Comparison of ENCODE assay signal across 22 cellular contexts in the genomic region with DNA sequence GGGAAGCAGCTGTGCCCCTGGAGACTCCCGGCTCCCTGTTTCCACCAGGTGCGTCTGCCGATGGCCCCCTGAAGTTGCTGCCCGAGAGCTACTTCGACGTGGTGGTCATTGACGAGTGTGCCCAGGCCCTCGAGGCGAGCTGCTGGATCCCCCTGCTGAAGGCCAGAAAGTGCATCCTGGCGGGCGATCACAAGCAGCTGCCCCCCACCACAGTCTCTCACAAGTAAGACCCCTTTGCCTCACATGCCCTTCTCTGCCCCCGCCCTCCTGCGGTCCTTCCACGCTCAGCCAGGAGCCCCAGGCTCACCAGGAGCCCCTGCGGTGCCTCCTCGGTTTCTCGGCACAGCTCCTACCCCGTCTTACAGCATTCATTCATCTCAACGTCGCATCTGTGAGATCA. TPM values are rescaled to one million over a fixed set of nuclear protein-coding genes. Genes with fewer than 3 reads are reported as not detected.
DNase-seq lines count a peak whose midpoint lies in the region; ATAC-seq, FAIRE-seq and TF ChIP-seq lines count a peak whose summit lies in the region.
"Had no signal": no experiment of that assay in that cellular context is flagged by ENCODE, and none has a peak within 500 bp of the region (broad histone marks: within the 10 kb centered on the region; RNA-seq: fewer than 3 reads in every experiment).

No MANE protein-coding gene starts in this region.

- TF ChIP-seq CTCF in K562 (IDR thresholded peaks at IDR 0.05 in 2 of 3, conservative IDR thresholded peaks at IDR 0.05 in 1 of 3; ENCODE audit: insufficient read depth in 2 of 3, low read depth in 1 of 3, low read length in 3 of 3) = no peak
- TF ChIP-seq CTCF in stomach (IDR thresholded peaks at IDR 0.05) = no peak
- TF ChIP-seq CTCF in GM10266 (IDR thresholded peaks at IDR 0.05; ENCODE audit: control insufficient read depth, insufficient read depth, low read depth, missing control alignments) = no peak

- no TSS peak for BruUV-seq in K562 (replicated peaks; lab: Mats Ljungman, UMichigan)

- H4K20me1 ChIP-seq in K562 (replicated peaks; ENCODE audit: control insufficient read depth, insufficient read depth, low read length) = no peaks in the 10 kb centered on the region

- no peak overlapping the region for H2AFZ ChIP-seq in K562 (ENCODE audit: low read depth, low read length)

- H3K27me3 ChIP-seq in H7 (ENCODE audit: control insufficient read depth, insufficient read depth, low read length) (no peaks in the 10 kb centered on the region), K562 (ENCODE audit: control insufficient read depth in 2 of 2, insufficient read depth in 2 of 2, low read length in 2 of 2) (no peaks in the 10 kb centered on the region), muscle layer of colon (ENCODE audit: control insufficient read depth in 1 of 2, insufficient read depth in 2 of 2, low read length in 2 of 2) (no peaks in the 10 kb centered on the region), stomach (no peaks in the 10 kb centered on the region)
- H3K27me3 ChIP-seq: BLaER1, MG63, SJCRH30 had no signal

- peaks cover 14% of the 10 kb centered on the region for H3K9me3 ChIP-seq in K562 (replicated peaks; ENCODE audit: control insufficient read depth, insufficient read depth, low read depth, low read length)
- no peaks in the 10 kb centered on the region for H3K9me3 ChIP-seq in muscle layer of colon (ENCODE audit: low read length)
- H3K9me3 ChIP-seq in stomach = peaks cover 10 to 26% (median 18%) of the 10 kb centered on the region in 4 donors

- DNase-seq in H7 (peak; percentile 23), K562 (ENCODE audit: extremely low read depth in 1 of 4, low spot score in 3 of 4) (no peak), stomach (no peak), NCI-H2196 (lab: John Stamatoyannopoulos, UW; ENCODE audit: unreplicated experiment) (no peak), GM10266 (ENCODE audit: extremely low spot score) (no peak), amniotic stem cell (lab: John Stamatoyannopoulos, UW) (no peak)
- DNase-seq: Caco-2; CD4-positive, alpha-beta T cell; DMS 273 treated with DMSO at 0.1 percent for 48 hours; DMS79 treated with DMSO at 0.1 percent for 48 hours; H9; HFFc6; MG63; NCI-H1417; NCI-H187; NCI-H2107; SJCRH30 had no signal

- no peak overlapping the region; a peak in 1 of 4 replicates for H3K9ac ChIP-seq in K562 (ENCODE audit: insufficient read depth in 1 of 2, low read depth in 2 of 2, low read length in 2 of 2)
- no peak overlapping the region for H3K9ac ChIP-seq in muscle layer of colon (ENCODE audit: low read length)
- H3K9ac ChIP-seq: BLaER1 had no signal

- over 99% methylated on average over 17 of the region's 20 CpGs for WGBS in K562 (ENCODE audit: insufficient coverage, low coverage, missing lambda C conversion rate)
- WGBS in stomach, 5 donors = 96 to 98% (median 97%) methylated on average over 20 of the region's 20 CpGs

- no peak overlapping the region for H3K4me3 ChIP-seq in H7 (ENCODE audit: insufficient read depth, low read depth, low read length)
- H3K4me3 ChIP-seq in K562 = no peak overlapping the region
- H3K4me3 ChIP-seq in muscle layer of colon (ENCODE audit: low read depth in 1 of 2, low read length in 2 of 2) = no peak overlapping the region
- no peak overlapping the region for H3K4me3 ChIP-seq in stomach
- H3K4me3 ChIP-seq: BLaER1, GM12878, MG63, SJCRH30 had no signal

- no peaks in the 10 kb centered on the region for H3K9me1 ChIP-seq in K562 (ENCODE audit: control insufficient read depth, insufficient read depth, low read length)

- no peak for TF ChIP-seq RAD21 in K562 (CRISPR knock-in tag; conservative IDR thresholded peaks at IDR 0.05 in 1 of 2, IDR thresholded peaks at IDR 0.05 in 1 of 2)

- no peak for FAIRE-seq in K562 (lab: Jason Lieb, UNC)
- FAIRE-seq: GM12878 had no signal

- no peak for TF ChIP-seq POLR2A in K562 (conservative IDR thresholded peaks at IDR 0.05)
- no peak for TF ChIP-seq POLR2A in stomach (IDR thresholded peaks at IDR 0.05)

- no peak for TF ChIP-seq EP300 in K562 (IDR thresholded peaks at IDR 0.05; ENCODE audit: low read length)
- TF ChIP-seq EP300 in stomach (IDR thresholded peaks at IDR 0.05) = no peak

- intact Hi-C loops in K562 (cut with micrococcal nuclease) = no loop called here
- intact Hi-C loops in stomach (cut with DNase I; ENCODE audit: low total_unique reads) = no loop called here

- H3K79me2 ChIP-seq in K562 (ENCODE audit: control insufficient read depth, insufficient read depth, low read length) = no peaks in the 10 kb centered on the region; the same call in 2 of the 3 replicates

- H3K4me1 ChIP-seq in K562 (replicated peaks in 1 of 2; ENCODE audit: control insufficient read depth in 2 of 2, insufficient read depth in 2 of 2, low read length in 2 of 2) (peaks cover 0 to 5% of the 10 kb centered on the region in 2 experiments; a peak in 1 of 5 replicates), muscle layer of colon (ENCODE audit: insufficient read depth, low read length) (peaks cover 58% of the 10 kb centered on the region), stomach (peaks cover 0 to 28% (median 13%) of the 10 kb centered on the region in 4 donors)
- H3K4me1 ChIP-seq: Caco-2 had no signal

- H3K27ac ChIP-seq in K562 (ENCODE audit: extremely low read depth, low read depth, low read length) (no peak overlapping the region), muscle layer of colon (ENCODE audit: low read depth, low read length) (peak overlapping the region; percentile 92), stomach (peak overlapping the region in 4 of 5 donors; percentile 41 to 80 (median 58))
- H3K27ac ChIP-seq: BLaER1, SJCRH30 had no signal

- ATAC-seq in K562 = no peak
- ATAC-seq: GM12878 had no signal

- no peak overlapping the region for H3K4me2 ChIP-seq in K562 (ENCODE audit: insufficient read depth, low read length)
- H3K4me2 ChIP-seq: BLaER1 had no signal

- POLR2A ChIA-PET in K562 (lab: Yijun Ruan, JAX) = interaction anchor here (0.6 to 1.2 kb wide), 2 partner anchors 41 to 56 kb away, joined by 3 to 4 read pairs; no protein-coding TSS in a partner anchor

- peaks cover 17% of the 10 kb centered on the region for H3K36me3 ChIP-seq in H7 (replicated peaks; ENCODE audit: control insufficient read depth, insufficient read depth, low read length)
- H3K36me3 ChIP-seq in K562 (ENCODE audit: control insufficient read depth, insufficient read depth, low read length) = peaks cover 87% of the 10 kb centered on the region
- H3K36me3 ChIP-seq in muscle layer of colon (ENCODE audit: insufficient read depth, low read length) = peaks cover 54% of the 10 kb centered on the region
- H3K36me3 ChIP-seq in stomach = peaks cover 41 to 98% (median 96%) of the 10 kb centered on the region in 4 donors

- CTCF ChIA-PET in K562 (lab: Yijun Ruan, JAX; ENCODE audit: low intra/inter-chr PET ratio) = no interaction called here

- in situ Hi-C loops in K562 (cut with MboI) = no loop called here

RNA-seq across cellular contexts. Expression of a gene that starts 25.4 kb away (rescaled TPM):
- 19.1 and 22.8 TPM in 2 replicates for total RNA-seq in H7 (2014; rRNA removed; shearing (Covaris generic))
- 109 and 159 TPM in 2 replicates for total RNA-seq in K562 (2011; cell fraction: chromatin; rRNA removed; ENCODE audit: low replicate concordance)
- 75.3 and 75.5 TPM in 2 replicates for total RNA-seq in K562 (2011; cell fraction: nucleolus; rRNA removed)
- total RNA-seq in K562 (2011; cell fraction: nucleoplasm; rRNA removed) = 61.4 and 66.5 TPM in 2 replicates
- 12.5 and 15.9 TPM in 2 replicates for total RNA-seq in K562 (2014; rRNA removed)
- 8.3 and 11.7 TPM in 2 replicates for total RNA-seq in K562 (2014; rRNA removed; fragmentation: Illumina TruSeq; extraction: Trizol)
- 11.6 and 14.5 TPM in 2 replicates for total RNA-seq in K562 (2015; rRNA removed; fragmentation: Illumina TruSeq; extraction: Trizol)
- total RNA-seq in K562 (2021) = 24.8 and 28.9 TPM in 2 replicates
- polyA plus RNA-seq in K562 (2011; rRNA removed) = 14.5 and 21.1 TPM in 2 replicates
- polyA plus RNA-seq in K562 (2011; cell fraction: cytosol; rRNA removed) = 8.1 and 11.3 TPM in 2 replicates
- polyA plus RNA-seq in K562 (2011; cell fraction: nucleus; rRNA removed) = 61.4 and 78.3 TPM in 2 replicates
- polyA plus RNA-seq in K562 (2012) = 10.6 and 12.2 TPM in 2 replicates
- polyA plus RNA-seq in K562 (2014; fragmentation: Illumina TruSeq; extraction: Trizol) = 18.8 and 20.7 TPM in 2 replicates
- polyA plus RNA-seq in K562 (2014; fragmentation: Nextera tagmentation; extraction: Ambion mirVana) = 1 to 10 TPM; 1.6 to 1.8 TPM
- 16.3 and 18.6 TPM in 2 replicates for polyA plus RNA-seq in K562 (2014; rRNA removed)
- polyA minus RNA-seq in K562 (2011; rRNA and poly(A)+ RNA removed) = 14.0 and 15.0 TPM in 2 replicates
- 10.6 and 14.2 TPM in 2 replicates for polyA minus RNA-seq in K562 (2011; cell fraction: cytosol; rRNA and poly(A)+ RNA removed)
- polyA minus RNA-seq in K562 (2011; cell fraction: nucleus; rRNA and poly(A)+ RNA removed) = 30.6 and 45.2 TPM in 2 replicates
- total RNA-seq in stomach = 100 to 1,000 TPM in 1 of 5 donors, 10 to 100 TPM in 3, 1 to 10 TPM in 1; 8.8 to 133 (median 25.6) TPM
- polyA plus RNA-seq in stomach = 10 to 100 TPM in 2 of 3 donors, 1 to 10 TPM in 1; 9.2 to 14.2 (median 11.3) TPM

RNA-seq across cellular contexts. Expression of a gene that starts 25.5 kb away (rescaled TPM):
- total RNA-seq in H7 (2014; rRNA removed; shearing (Covaris generic)) = 70.0 and 108 TPM in 2 replicates
- 59.2 and 99.2 TPM in 2 replicates for total RNA-seq in K562 (2011; cell fraction: chromatin; rRNA removed; ENCODE audit: low replicate concordance)
- total RNA-seq in K562 (2011; cell fraction: nucleolus; rRNA removed) = 79.2 and 104 TPM in 2 replicates
- 83.7 and 85.4 TPM in 2 replicates for total RNA-seq in K562 (2011; cell fraction: nucleoplasm; rRNA removed)
- total RNA-seq in K562 (2014; rRNA removed) (254 and 255 TPM in 2 replicates), K562 (2014; rRNA removed; fragmentation: Illumina TruSeq; extraction: Trizol) (196 and 207 TPM in 2 replicates), K562 (2015; rRNA removed; fragmentation: Illumina TruSeq; extraction: Trizol) (207 and 219 TPM in 2 replicates), K562 (2021) (201 and 238 TPM in 2 replicates), stomach (100 to 1,000 TPM in 2 of 5 donors, 10 to 100 TPM in 3; 30.6 to 185 (median 56.7) TPM)
- polyA plus RNA-seq in K562 (2011; rRNA removed) (194 and 232 TPM in 2 replicates), K562 (2014; fragmentation: Illumina TruSeq; extraction: Trizol) (203 and 210 TPM in 2 replicates), K562 (2014; fragmentation: Nextera tagmentation; extraction: Ambion mirVana) (100 to 1,000 TPM; 448 to 618 TPM), K562 (2014; rRNA removed) (328 and 364 TPM in 2 replicates), stomach (100 to 1,000 TPM in 1 of 3 donors, 10 to 100 TPM in 2; 92.1 to 112 (median 93.1) TPM)
- 126 and 191 TPM in 2 replicates for polyA plus RNA-seq in K562 (2011; cell fraction: cytosol; rRNA removed)
- 88.4 and 93.3 TPM in 2 replicates for polyA plus RNA-seq in K562 (2011; cell fraction: nucleus; rRNA removed)
- 124 and 195 TPM in 2 replicates for polyA plus RNA-seq in K562 (2012)
- 76.5 and 99.7 TPM in 2 replicates for polyA minus RNA-seq in K562 (2011; rRNA and poly(A)+ RNA removed)
- 47.3 and 49.9 TPM in 2 replicates for polyA minus RNA-seq in K562 (2011; cell fraction: cytosol; rRNA and poly(A)+ RNA removed)
- 40.5 and 55.1 TPM in 2 replicates for polyA minus RNA-seq in K562 (2011; cell fraction: nucleus; rRNA and poly(A)+ RNA removed)

RNA-seq across cellular contexts. Expression of a gene that starts 51.7 kb away (rescaled TPM):
- not detected in 2 replicates for total RNA-seq in H7 (2014; rRNA removed; shearing (Covaris generic))
- not detected in 2 replicates for total RNA-seq in K562 (2011; cell fraction: chromatin; rRNA removed; ENCODE audit: low replicate concordance)
- total RNA-seq in K562 (2011; cell fraction: nucleolus; rRNA removed) = not detected in 2 replicates
- not detected in 2 replicates for total RNA-seq in K562 (2011; cell fraction: nucleoplasm; rRNA removed)
- not detected in 2 replicates for total RNA-seq in K562 (2014; rRNA removed)
- not detected in 2 replicates for total RNA-seq in K562 (2014; rRNA removed; fragmentation: Illumina TruSeq; extraction: Trizol)
- total RNA-seq in K562 (2015; rRNA removed; fragmentation: Illumina TruSeq; extraction: Trizol) = not detected in 2 replicates
- total RNA-seq in K562 (2021) = not detected in 2 replicates
- polyA plus RNA-seq in K562 (2011; rRNA removed) = not detected in 2 replicates
- polyA plus RNA-seq in K562 (2011; cell fraction: cytosol; rRNA removed) = not detected in 2 replicates
- not detected in 2 replicates for polyA plus RNA-seq in K562 (2011; cell fraction: nucleus; rRNA removed)
- not detected in 2 replicates for polyA plus RNA-seq in K562 (2012)
- polyA plus RNA-seq in K562 (2014; fragmentation: Illumina TruSeq; extraction: Trizol) = not detected in 2 replicates
- not detected for polyA plus RNA-seq in K562 (2014; fragmentation: Nextera tagmentation; extraction: Ambion mirVana)
- polyA plus RNA-seq in K562 (2014; rRNA removed) = not detected in 2 replicates
- not detected in 2 replicates for polyA minus RNA-seq in K562 (2011; rRNA and poly(A)+ RNA removed)
- not detected in 2 replicates for polyA minus RNA-seq in K562 (2011; cell fraction: cytosol; rRNA and poly(A)+ RNA removed)
- polyA minus RNA-seq in K562 (2011; cell fraction: nucleus; rRNA and poly(A)+ RNA removed) = not detected in 2 replicates
- under 1 TPM in 1 of 5 donors, not detected in 4; 0.92 TPM for total RNA-seq in stomach
- polyA plus RNA-seq in stomach = not detected
- total RNA-seq: Caco-2; CD4-positive, alpha-beta T cell; GM12878; H9; HFFc6; LHCN-M2; NCI-H460; SJCRH30 had no signal
- polyA plus RNA-seq: GM12878 had no signal
